In genomic region chr7:55963584-55964168, GRCh38 we compare ENCODE assay signal across 8 cellular contexts. TPM values are rescaled to one million over a fixed set of nuclear protein-coding genes. Genes with fewer than 3 reads are reported as not detected.
DNase-seq lines count a peak whose midpoint lies in the region; ATAC-seq and TF ChIP-seq lines count a peak whose summit lies in the region.

No MANE protein-coding gene starts in this region.

- 77% methylated on average over 15 of the region's 15 CpGs for WGBS in urinary bladder

- DNase-seq in left ventricle myocardium inferior (no peak), left cardiac atrium (no peak), breast epithelium (ENCODE audit: low spot score in 2 of 2) (no peak), SHP77 (lab: John Stamatoyannopoulos, UW) (no peak), NCI-H1417 (lab: John Stamatoyannopoulos, UW) (no peak)

- no peaks in the 10 kb centered on the region for H3K9me3 ChIP-seq in left ventricle myocardium inferior (replicated peaks)
- H3K9me3 ChIP-seq in breast epithelium = no peaks in the 10 kb centered on the region
- H3K9me3 ChIP-seq in mucosa of stomach (ENCODE audit: control insufficient read depth, low read length) = no peaks in the 10 kb centered on the region

- intact Hi-C loops in left ventricle myocardium inferior (cut with micrococcal nuclease) = no loop called here
- intact Hi-C loops in left cardiac atrium (cut with DNase I) = loop anchor here in 1 of 2 donors (5.0 kb wide), 1 partner anchor 76 kb away; the partner anchor contains the start of gene ZNF713
- intact Hi-C loops in breast epithelium (cut with DNase I; ENCODE audit: low total_unique reads) = loop anchor here (5.0 kb wide), 1 partner anchor 526 kb away; no protein-coding TSS in a partner anchor

- H3K27me3 ChIP-seq in left ventricle myocardium inferior (ENCODE audit: low read depth) (no peaks in the 10 kb centered on the region), breast epithelium (no peaks in the 10 kb centered on the region), mucosa of stomach (ENCODE audit: control insufficient read depth, insufficient read depth, low read length) (no peaks in the 10 kb centered on the region)

- peak overlapping the region; percentile 64 for H3K4me3 ChIP-seq in left ventricle myocardium inferior
- H3K4me3 ChIP-seq in breast epithelium = peak overlapping the region; percentile 61 to 95 (median 64)
- no peak overlapping the region for H3K4me3 ChIP-seq in mucosa of stomach (ENCODE audit: low read length)
- H3K4me3 ChIP-seq in urinary bladder (ENCODE audit: low read depth, low read length) = peak overlapping the region; percentile 92

- no peak for TF ChIP-seq POLR2A in breast epithelium (IDR thresholded peaks at IDR 0.05)

- H3K9ac ChIP-seq in mucosa of stomach (ENCODE audit: low read length) = peak overlapping the region; percentile 69

- ATAC-seq in left cardiac atrium = no peak
- no peak for ATAC-seq in HG02571 (IDR thresholded peaks at IDR 0.05; ENCODE audit: unreplicated experiment)

- H3K4me1 ChIP-seq in left ventricle myocardium inferior = peaks cover 44% of the 10 kb centered on the region
- peaks cover 0 to 5% of the 10 kb centered on the region in 2 donors for H3K4me1 ChIP-seq in breast epithelium
- no peaks in the 10 kb centered on the region for H3K4me1 ChIP-seq in mucosa of stomach (ENCODE audit: control insufficient read depth, insufficient read depth, low read length)
- no peaks in the 10 kb centered on the region for H3K4me1 ChIP-seq in urinary bladder (ENCODE audit: insufficient read depth)

- H3K27ac ChIP-seq in left ventricle myocardium inferior (replicated peaks) (peak overlapping the region; percentile 91), breast epithelium (peak overlapping the region; percentile 94 to 96), urinary bladder (ENCODE audit: low read depth) (peak overlapping the region; percentile 89)

- H3K36me3 ChIP-seq in left ventricle myocardium inferior (no peaks in the 10 kb centered on the region), breast epithelium (no peaks in the 10 kb centered on the region), mucosa of stomach (ENCODE audit: control insufficient read depth, insufficient read depth, low read length) (no peaks in the 10 kb centered on the region), urinary bladder (ENCODE audit: insufficient read depth) (no peaks in the 10 kb centered on the region)

- TF ChIP-seq CTCF in left ventricle myocardium inferior (IDR thresholded peaks at IDR 0.05; ENCODE audit: borderline replicate concordance) (no peak), breast epithelium (IDR thresholded peaks at IDR 0.05) (no peak)

RNA-seq across cellular contexts. Expression of gene NIPSNAP2, which starts 0.7 kb away (rescaled TPM):
- total RNA-seq in left ventricle myocardium inferior = 357 TPM
- 100 to 1,000 TPM; 196 to 205 TPM for total RNA-seq in left cardiac atrium
- 100 to 1,000 TPM in 1 of 3 donors, 10 to 100 TPM in 2; 79.8 to 128 (median 87.2) TPM for total RNA-seq in breast epithelium
- total RNA-seq in urinary bladder = 75.4 TPM
- 67.8 TPM for polyA plus RNA-seq in urinary bladder

RNA-seq across cellular contexts. Expression of gene MRPS17, which starts 12.0 kb away (rescaled TPM):
- 19.4 TPM for total RNA-seq in left ventricle myocardium inferior
- total RNA-seq in left cardiac atrium = 10 to 100 TPM; 17.9 to 18.8 TPM
- total RNA-seq in breast epithelium = 10 to 100 TPM in 1 of 3 donors, 1 to 10 TPM in 2; 6.9 to 10.4 (median 9.2) TPM
- total RNA-seq in urinary bladder = 15.1 TPM
- 14.9 TPM for polyA plus RNA-seq in urinary bladder
